1 cellular context compared by ENCODE assay signal in genomic region chr10:11712761-11713160, GRCh38.
TF ChIP-seq lines count a peak whose summit lies in the region.

No MANE protein-coding gene starts in this region.

TF ChIP-seq in GM12878, 131 proteins besides CTCF, POLR2A, EP300 and RAD21 (continued from another document):
- TF ChIP-seq BCL3 (IDR thresholded peaks at IDR 0.05; ENCODE audit: borderline replicate concordance, insufficient read depth, low read depth, low read length, poor library complexity, severe bottlenecking) (no peak), ESRRA (IDR thresholded peaks at IDR 0.05; ENCODE audit: low read length) (no peak), KDM1A (IDR thresholded peaks at IDR 0.05; ENCODE audit: borderline replicate concordance) (no peak), SUZ12 (IDR thresholded peaks at IDR 0.05; ENCODE audit: unreplicated experiment) (no peak), DPF2 (IDR thresholded peaks at IDR 0.05) (no peak), SP1 (IDR thresholded peaks at IDR 0.05; ENCODE audit: low read depth, low read length) (no peak), EED (IDR thresholded peaks at IDR 0.05; ENCODE audit: low read depth) (no peak), RAD51 (IDR thresholded peaks at IDR 0.05) (no peak), NR2C2 (IDR thresholded peaks at IDR 0.05; ENCODE audit: borderline replicate concordance, control insufficient read depth, insufficient read length, low read depth) (no peak)
